1 cellular context compared by ENCODE assay signal in the genomic region with DNA sequence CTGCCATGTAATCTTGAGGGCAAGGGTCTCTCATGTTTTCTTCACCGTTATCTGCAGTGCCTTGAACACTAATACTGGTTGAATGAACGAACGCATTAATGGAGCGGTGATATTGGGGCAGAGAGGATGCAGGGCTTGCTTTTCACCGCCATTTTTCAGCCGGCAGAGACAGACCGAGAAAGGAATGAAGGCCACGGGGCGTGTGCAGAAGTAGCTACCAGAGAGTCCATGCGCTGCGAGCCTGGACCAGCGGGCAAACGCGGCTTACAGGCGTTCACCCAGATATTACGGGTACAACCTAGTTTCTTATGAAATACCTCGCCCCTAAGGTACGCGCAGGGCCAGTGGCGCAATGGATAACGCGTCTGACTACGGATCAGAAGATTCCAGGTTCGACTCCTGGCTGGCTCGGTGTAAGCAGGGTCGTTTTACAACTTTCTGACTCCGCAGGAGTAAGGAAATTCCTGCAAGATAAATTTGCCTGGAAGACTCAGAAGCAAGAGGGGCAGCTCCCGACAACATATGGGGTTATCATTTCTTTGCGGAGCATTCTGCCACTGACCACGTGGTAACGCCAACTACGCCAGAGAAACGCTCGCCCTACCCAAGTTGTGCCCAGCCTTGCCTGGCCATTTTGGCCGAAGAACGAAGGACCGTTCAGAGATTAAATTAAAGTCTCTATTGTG.
TF ChIP-seq lines count a peak whose summit lies in the region.

No MANE protein-coding gene starts in this region.

TF ChIP-seq in HEK293, 187 proteins besides CTCF, POLR2A, EP300 and RAD21 (continued from another document):
- TF ChIP-seq ZNF600 (tag by site-specific recombination; IDR thresholded peaks at IDR 0.05) (peak; percentile 85), ZBTB7A (tag by site-specific recombination; IDR thresholded peaks at IDR 0.05; ENCODE audit: low read depth) (no peak), ZBTB1 (tag by site-specific recombination; IDR thresholded peaks at IDR 0.05) (no peak), ZNF24 (tag by site-specific recombination; IDR thresholded peaks at IDR 0.05) (peak; percentile 94), ZNF175 (tag by site-specific recombination; IDR thresholded peaks at IDR 0.05) (no peak), KLF7 (tag by site-specific recombination; IDR thresholded peaks at IDR 0.05; ENCODE audit: borderline replicate concordance) (peak; percentile 81; the same call in 1 of the 2 replicates), BCL11A (tag by site-specific recombination; IDR thresholded peaks at IDR 0.05; ENCODE audit: low read depth) (peak; percentile 95; the same call in 1 of the 2 replicates), ZNF621 (tag by site-specific recombination; IDR thresholded peaks at IDR 0.05) (no peak), PRDM1 (tag by site-specific recombination; IDR thresholded peaks at IDR 0.05) (peak; percentile 14; the same call in 1 of the 2 replicates), ZNF654 (tag by site-specific recombination; IDR thresholded peaks at IDR 0.05; ENCODE audit: low read depth) (no peak; the same call in 1 of the 2 replicates), ZBTB8A (tag by site-specific recombination; IDR thresholded peaks at IDR 0.05) (peak; percentile 91), RBAK (tag by site-specific recombination; IDR thresholded peaks at IDR 0.05) (no peak), HOXD13 (CRISPR knock-in tag; IDR thresholded peaks at IDR 0.05; ENCODE audit: borderline replicate concordance) (peak; percentile 4; the same call in 1 of the 2 replicates), ZNF121 (tag by site-specific recombination; IDR thresholded peaks at IDR 0.05) (no peak; the same call in 1 of the 2 replicates), ZNF664 (tag by site-specific recombination; IDR thresholded peaks at IDR 0.05) (peak; percentile 47; the same call in 1 of the 2 replicates), YY2 (tag by site-specific recombination; IDR thresholded peaks at IDR 0.05) (peak; percentile 49), ZNF670 (tag by site-specific recombination; IDR thresholded peaks at IDR 0.05; ENCODE audit: low read depth) (no peak), ZNF211 (tag by site-specific recombination; IDR thresholded peaks at IDR 0.05; ENCODE audit: low read depth) (no peak), KLF1 (tag by site-specific recombination; IDR thresholded peaks at IDR 0.05) (peak; percentile 51), ZNF677 (tag by site-specific recombination; IDR thresholded peaks at IDR 0.05) (0 out of 2 replicates have a peak, but pooled peaks have one; percentile 24), ZNF549 (tag by site-specific recombination; IDR thresholded peaks at IDR 0.05) (no peak; the same call in none of the 2 replicates), ZNF433 (tag by site-specific recombination; IDR thresholded peaks at IDR 0.05; ENCODE audit: low read depth) (no peak), ZNF629 (tag by site-specific recombination; IDR thresholded peaks at IDR 0.05) (peak; percentile 95), ZNF2 (tag by site-specific recombination; IDR thresholded peaks at IDR 0.05) (peak; percentile 82; the same call in 1 of the 2 replicates), ZNF660 (tag by site-specific recombination; IDR thresholded peaks at IDR 0.05) (peak; percentile 99), KLF16 (tag by site-specific recombination; IDR thresholded peaks at IDR 0.05) (no peak; the same call in 1 of the 2 replicates), ZNF302 (tag by site-specific recombination; IDR thresholded peaks at IDR 0.05; ENCODE audit: low read depth) (no peak), SP3 (tag by site-specific recombination; IDR thresholded peaks at IDR 0.05) (peak; percentile 63)
- TF ChIP-seq, protein P1, sequence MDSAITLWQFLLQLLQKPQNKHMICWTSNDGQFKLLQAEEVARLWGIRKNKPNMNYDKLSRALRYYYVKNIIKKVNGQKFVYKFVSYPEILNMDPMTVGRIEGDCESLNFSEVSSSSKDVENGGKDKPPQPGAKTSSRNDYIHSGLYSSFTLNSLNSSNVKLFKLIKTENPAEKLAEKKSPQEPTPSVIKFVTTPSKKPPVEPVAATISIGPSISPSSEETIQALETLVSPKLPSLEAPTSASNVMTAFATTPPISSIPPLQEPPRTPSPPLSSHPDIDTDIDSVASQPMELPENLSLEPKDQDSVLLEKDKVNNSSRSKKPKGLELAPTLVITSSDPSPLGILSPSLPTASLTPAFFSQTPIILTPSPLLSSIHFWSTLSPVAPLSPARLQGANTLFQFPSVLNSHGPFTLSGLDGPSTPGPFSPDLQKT (IDR thresholded peaks at IDR 0.05; ENCODE audit: borderline replicate concordance, low read depth, low read length): no peak
- TF ChIP-seq, protein P2, sequence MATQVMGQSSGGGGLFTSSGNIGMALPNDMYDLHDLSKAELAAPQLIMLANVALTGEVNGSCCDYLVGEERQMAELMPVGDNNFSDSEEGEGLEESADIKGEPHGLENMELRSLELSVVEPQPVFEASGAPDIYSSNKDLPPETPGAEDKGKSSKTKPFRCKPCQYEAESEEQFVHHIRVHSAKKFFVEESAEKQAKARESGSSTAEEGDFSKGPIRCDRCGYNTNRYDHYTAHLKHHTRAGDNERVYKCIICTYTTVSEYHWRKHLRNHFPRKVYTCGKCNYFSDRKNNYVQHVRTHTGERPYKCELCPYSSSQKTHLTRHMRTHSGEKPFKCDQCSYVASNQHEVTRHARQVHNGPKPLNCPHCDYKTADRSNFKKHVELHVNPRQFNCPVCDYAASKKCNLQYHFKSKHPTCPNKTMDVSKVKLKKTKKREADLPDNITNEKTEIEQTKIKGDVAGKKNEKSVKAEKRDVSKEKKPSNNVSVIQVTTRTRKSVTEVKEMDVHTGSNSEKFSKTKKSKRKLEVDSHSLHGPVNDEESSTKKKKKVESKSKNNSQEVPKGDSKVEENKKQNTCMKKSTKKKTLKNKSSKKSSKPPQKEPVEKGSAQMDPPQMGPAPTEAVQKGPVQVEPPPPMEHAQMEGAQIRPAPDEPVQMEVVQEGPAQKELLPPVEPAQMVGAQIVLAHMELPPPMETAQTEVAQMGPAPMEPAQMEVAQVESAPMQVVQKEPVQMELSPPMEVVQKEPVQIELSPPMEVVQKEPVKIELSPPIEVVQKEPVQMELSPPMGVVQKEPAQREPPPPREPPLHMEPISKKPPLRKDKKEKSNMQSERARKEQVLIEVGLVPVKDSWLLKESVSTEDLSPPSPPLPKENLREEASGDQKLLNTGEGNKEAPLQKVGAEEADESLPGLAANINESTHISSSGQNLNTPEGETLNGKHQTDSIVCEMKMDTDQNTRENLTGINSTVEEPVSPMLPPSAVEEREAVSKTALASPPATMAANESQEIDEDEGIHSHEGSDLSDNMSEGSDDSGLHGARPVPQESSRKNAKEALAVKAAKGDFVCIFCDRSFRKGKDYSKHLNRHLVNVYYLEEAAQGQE (tag by site-specific recombination; IDR thresholded peaks at IDR 0.05): no peak; the same call in 1 of the 2 replicates
- TF ChIP-seq, protein P3, sequence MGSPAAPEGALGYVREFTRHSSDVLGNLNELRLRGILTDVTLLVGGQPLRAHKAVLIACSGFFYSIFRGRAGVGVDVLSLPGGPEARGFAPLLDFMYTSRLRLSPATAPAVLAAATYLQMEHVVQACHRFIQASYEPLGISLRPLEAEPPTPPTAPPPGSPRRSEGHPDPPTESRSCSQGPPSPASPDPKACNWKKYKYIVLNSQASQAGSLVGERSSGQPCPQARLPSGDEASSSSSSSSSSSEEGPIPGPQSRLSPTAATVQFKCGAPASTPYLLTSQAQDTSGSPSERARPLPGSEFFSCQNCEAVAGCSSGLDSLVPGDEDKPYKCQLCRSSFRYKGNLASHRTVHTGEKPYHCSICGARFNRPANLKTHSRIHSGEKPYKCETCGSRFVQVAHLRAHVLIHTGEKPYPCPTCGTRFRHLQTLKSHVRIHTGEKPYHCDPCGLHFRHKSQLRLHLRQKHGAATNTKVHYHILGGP (tag by site-specific recombination; IDR thresholded peaks at IDR 0.05): no peak
- TF ChIP-seq, protein P4, sequence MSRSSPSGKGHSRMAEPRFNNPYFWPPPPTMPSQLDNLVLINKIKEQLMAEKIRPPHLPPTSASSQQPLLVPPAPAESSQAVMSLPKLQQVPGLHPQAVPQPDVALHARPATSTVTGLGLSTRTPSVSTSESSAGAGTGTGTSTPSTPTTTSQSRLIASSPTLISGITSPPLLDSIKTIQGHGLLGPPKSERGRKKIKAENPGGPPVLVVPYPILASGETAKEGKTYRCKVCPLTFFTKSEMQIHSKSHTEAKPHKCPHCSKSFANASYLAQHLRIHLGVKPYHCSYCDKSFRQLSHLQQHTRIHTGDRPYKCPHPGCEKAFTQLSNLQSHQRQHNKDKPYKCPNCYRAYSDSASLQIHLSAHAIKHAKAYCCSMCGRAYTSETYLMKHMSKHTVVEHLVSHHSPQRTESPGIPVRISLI (tag by site-specific recombination; IDR thresholded peaks at IDR 0.05): peak; percentile 12; the same call in 1 of the 2 replicates
- TF ChIP-seq, protein P5, sequence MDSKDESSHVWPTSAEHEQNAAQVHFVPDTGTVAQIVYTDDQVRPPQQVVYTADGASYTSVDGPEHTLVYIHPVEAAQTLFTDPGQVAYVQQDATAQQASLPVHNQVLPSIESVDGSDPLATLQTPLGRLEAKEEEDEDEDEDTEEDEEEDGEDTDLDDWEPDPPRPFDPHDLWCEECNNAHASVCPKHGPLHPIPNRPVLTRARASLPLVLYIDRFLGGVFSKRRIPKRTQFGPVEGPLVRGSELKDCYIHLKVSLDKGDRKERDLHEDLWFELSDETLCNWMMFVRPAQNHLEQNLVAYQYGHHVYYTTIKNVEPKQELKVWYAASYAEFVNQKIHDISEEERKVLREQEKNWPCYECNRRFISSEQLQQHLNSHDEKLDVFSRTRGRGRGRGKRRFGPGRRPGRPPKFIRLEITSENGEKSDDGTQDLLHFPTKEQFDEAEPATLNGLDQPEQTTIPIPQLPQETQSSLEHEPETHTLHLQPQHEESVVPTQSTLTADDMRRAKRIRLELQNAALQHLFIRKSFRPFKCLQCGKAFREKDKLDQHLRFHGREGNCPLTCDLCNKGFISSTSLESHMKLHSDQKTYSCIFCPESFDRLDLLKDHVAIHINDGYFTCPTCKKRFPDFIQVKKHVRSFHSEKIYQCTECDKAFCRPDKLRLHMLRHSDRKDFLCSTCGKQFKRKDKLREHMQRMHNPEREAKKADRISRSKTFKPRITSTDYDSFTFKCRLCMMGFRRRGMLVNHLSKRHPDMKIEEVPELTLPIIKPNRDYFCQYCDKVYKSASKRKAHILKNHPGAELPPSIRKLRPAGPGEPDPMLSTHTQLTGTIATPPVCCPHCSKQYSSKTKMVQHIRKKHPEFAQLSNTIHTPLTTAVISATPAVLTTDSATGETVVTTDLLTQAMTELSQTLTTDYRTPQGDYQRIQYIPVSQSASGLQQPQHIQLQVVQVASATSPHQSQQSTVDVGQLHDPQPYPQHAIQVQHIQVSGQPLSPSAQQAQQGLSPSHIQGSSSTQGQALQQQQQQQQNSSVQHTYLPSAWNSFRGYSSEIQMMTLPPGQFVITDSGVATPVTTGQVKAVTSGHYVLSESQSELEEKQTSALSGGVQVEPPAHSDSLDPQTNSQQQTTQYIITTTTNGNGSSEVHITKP (tag by site-specific recombination; IDR thresholded peaks at IDR 0.05): peak; percentile 20
